ENCODE assay signal across 9 cellular contexts in genomic region chr5:10366310-10367297, GRCh38. TPM values are rescaled to one million over a fixed set of nuclear protein-coding genes. Genes with fewer than 3 reads are reported as not detected.
DNase-seq lines count a peak whose midpoint lies in the region; ATAC-seq and TF ChIP-seq lines count a peak whose summit lies in the region.
"Had no signal": no experiment of that assay in that cellular context is flagged by ENCODE, and none has a peak within 500 bp of the region (broad histone marks: within the 10 kb centered on the region; RNA-seq: fewer than 3 reads in every experiment).

No MANE protein-coding gene starts in this region.

- DNase-seq in ELR (ENCODE audit: low read depth) (peak; percentile 74), Panc1 (ENCODE audit: low read depth, low spot score) (no peak), epithelial cell of prostate (ENCODE audit: low read depth, low spot score) (no peak), osteocyte (ENCODE audit: extremely low spot score, unreplicated experiment) (no peak), endothelial cell (ENCODE audit: low spot score) (no peak), NCI-H1436 (lab: John Stamatoyannopoulos, UW) (no peak), anterior cingulate cortex (lab: John Stamatoyannopoulos, UW) (no peak)
- DNase-seq: erythroblast had no signal

- H3K27me3 ChIP-seq in Panc1 (ENCODE audit: control insufficient read depth, insufficient read depth, low read length) = no peaks in the 10 kb centered on the region

- intact Hi-C loops in Panc1 (cut with micrococcal nuclease; ENCODE audit: unreplicated experiment) = no loop called here

- ATAC-seq in Panc1 = peak; percentile 60
- ATAC-seq in GM18873 (IDR thresholded peaks at IDR 0.05; ENCODE audit: low FRiP score, unreplicated experiment) = no peak

- H3K4me3 ChIP-seq in Panc1 (ENCODE audit: low read depth in 2 of 2, low read length in 2 of 2) = no peak overlapping the region

- POLR2A ChIA-PET in Panc1 (lab: Charles Lee) = no interaction called here

- no peaks in the 10 kb centered on the region for H3K36me3 ChIP-seq in Panc1 (ENCODE audit: control insufficient read depth, insufficient read depth, low read length)

- H3K36me3 Mint-ChIP-seq in osteocyte (ENCODE audit: unreplicated experiment) = peaks cover 3% of the 10 kb centered on the region
- no peaks in the 10 kb centered on the region for H3K36me3 Mint-ChIP-seq in endothelial cell (ENCODE audit: low read depth, unreplicated experiment)

- no TSS peak for BruUV-seq in Panc1 (replicated peaks; lab: Mats Ljungman, UMichigan)

- H3K9me3 ChIP-seq in Panc1 (ENCODE audit: control insufficient read depth, insufficient read depth, low read depth, low read length) = no peaks in the 10 kb centered on the region

- H3K27ac Mint-ChIP-seq in osteocyte (ENCODE audit: unreplicated experiment) = peak overlapping the region; percentile 61
- H3K27ac Mint-ChIP-seq in endothelial cell (ENCODE audit: unreplicated experiment) = no peak overlapping the region

- peaks cover 26% of the 10 kb centered on the region for H3K4me1 ChIP-seq in Panc1 (ENCODE audit: control insufficient read depth, insufficient read depth, low read length)

- H3K9me3 Mint-ChIP-seq in osteocyte (ENCODE audit: unreplicated experiment) = no peaks in the 10 kb centered on the region
- no peaks in the 10 kb centered on the region for H3K9me3 Mint-ChIP-seq in endothelial cell (ENCODE audit: unreplicated experiment)

- no peak for TF ChIP-seq CTCF in Panc1 (IDR thresholded peaks at IDR 0.05)
- no peak for TF ChIP-seq CTCF in osteocyte (IDR thresholded peaks at IDR 0.05)
- TF ChIP-seq CTCF in endothelial cell (IDR thresholded peaks at IDR 0.05; ENCODE audit: unreplicated experiment) = no peak

- H3K27me3 Mint-ChIP-seq in osteocyte (ENCODE audit: unreplicated experiment) (no peaks in the 10 kb centered on the region), endothelial cell (ENCODE audit: unreplicated experiment) (no peaks in the 10 kb centered on the region)

- H3K27ac ChIP-seq in Panc1 (ENCODE audit: low read length) (peak overlapping the region; percentile 36), epithelial cell of prostate (peak overlapping the region; percentile 70)

- H3K4me3 Mint-ChIP-seq in osteocyte (ENCODE audit: unreplicated experiment) (no peak overlapping the region), endothelial cell (ENCODE audit: unreplicated experiment) (no peak overlapping the region)

- in situ Hi-C loops in Panc1 (cut with HindIII; ENCODE audit: low pct_unique_long_range_greater_than_20kb, low sequenced_read_pairs) = no loop called here

- CTCF ChIA-PET in Panc1 (lab: Charles Lee) = no interaction called here

- H3K4me1 Mint-ChIP-seq in osteocyte (ENCODE audit: unreplicated experiment) (peaks cover 35% of the 10 kb centered on the region), endothelial cell (ENCODE audit: unreplicated experiment) (peaks cover 2% of the 10 kb centered on the region)

RNA-seq across cellular contexts. Expression of gene MARCHF6, which starts 13.1 kb away (rescaled TPM):
- total RNA-seq in Panc1 (2021; ENCODE audit: unreplicated experiment) (172 TPM), osteocyte (180 and 190 TPM in 2 replicates), endothelial cell (ENCODE audit: unreplicated experiment) (162 TPM)
- polyA plus RNA-seq in Panc1 (2012; ENCODE audit: insufficient read length) = 88.2 TPM

RNA-seq across cellular contexts. Expression of gene CMBL, which starts 58.9 kb away (rescaled TPM):
- 43.2 TPM for total RNA-seq in Panc1 (2021; ENCODE audit: unreplicated experiment)
- 68.8 TPM for polyA plus RNA-seq in Panc1 (2012; ENCODE audit: insufficient read length)
- 23.3 and 24.2 TPM in 2 replicates for total RNA-seq in osteocyte
- 13.1 TPM for total RNA-seq in endothelial cell (ENCODE audit: unreplicated experiment)
